ENCODE assay signal across 12 cellular contexts in the genomic region with DNA sequence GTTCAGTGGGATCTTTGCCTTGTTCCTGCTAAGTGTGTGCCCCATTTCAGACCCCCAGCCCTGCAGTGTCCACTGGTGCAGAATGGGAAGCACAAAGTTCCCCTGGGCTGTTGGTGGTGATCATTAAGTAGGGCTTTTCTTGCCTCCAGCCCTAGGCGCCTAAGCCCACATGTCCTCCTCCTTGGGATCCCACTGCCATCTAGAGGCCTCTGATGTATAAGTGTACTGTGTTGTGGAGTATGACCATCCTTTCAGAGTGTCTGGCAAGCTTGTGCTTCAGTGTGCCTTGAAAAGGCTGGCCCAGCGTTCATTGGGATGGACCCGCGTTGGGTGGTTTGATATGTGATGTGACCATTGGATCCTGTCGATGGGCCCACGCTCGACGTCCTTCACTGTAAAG.
DNase-seq lines count a peak whose midpoint lies in the region; ATAC-seq, FAIRE-seq and TF ChIP-seq lines count a peak whose summit lies in the region.
"Had no signal": no experiment of that assay in that cellular context is flagged by ENCODE, and none has a peak within 500 bp of the region (broad histone marks: within the 10 kb centered on the region; RNA-seq: fewer than 3 reads in every experiment).

No MANE protein-coding gene starts in this region.

- TF ChIP-seq CTCF in AG09319 (IDR thresholded peaks at IDR 0.05; ENCODE audit: low read depth, low read length) = peak; percentile 33
- TF ChIP-seq CTCF in GM12875 (IDR thresholded peaks at IDR 0.05; ENCODE audit: borderline replicate concordance, insufficient read depth, low read depth, low read length) = 0 out of 2 replicates have a peak, but pooled peaks have one; percentile 15

- intact Hi-C loops in right cardiac atrium (cut with DNase I) = no loop called here

- FAIRE-seq in GM19239 (lab: Jason Lieb, UNC) = no peak

- H3K4me1 ChIP-seq in right cardiac atrium (ENCODE audit: control insufficient read depth, insufficient read depth, low read length) = no peaks in the 10 kb centered on the region
- H3K4me1 ChIP-seq: HAP-1 had no signal

- H3K27me3 ChIP-seq in right cardiac atrium (ENCODE audit: control insufficient read depth, insufficient read depth) = no peaks in the 10 kb centered on the region

- no peak overlapping the region for H3K27ac ChIP-seq in right cardiac atrium (ENCODE audit: low read length)

- H3K4me3 ChIP-seq in GM12875 (ENCODE audit: low read depth, low read length) = no peak overlapping the region
- H3K4me3 ChIP-seq in right cardiac atrium (ENCODE audit: low read length) = no peak overlapping the region
- H3K4me3 ChIP-seq: HAP-1 had no signal

- WGBS in right cardiac atrium = 95% methylated on average over 8 of the region's 8 CpGs

- H3K9me3 ChIP-seq in right cardiac atrium (ENCODE audit: control insufficient read depth, low read length) = no peaks in the 10 kb centered on the region

- in situ Hi-C loops in KBM-7 (cut with MboI; ENCODE audit: low pct_unique_long_range_greater_than_20kb, low sequenced_read_pairs) = no loop called here

- DNase-seq in AG09319 (ENCODE audit: extremely low read depth, low read depth) (no peak), right cardiac atrium (peak in 1 of 3 donors; percentile 45), GM19240 (ENCODE audit: insufficient read length, low spot score) (no peak), GM19238 (ENCODE audit: insufficient read length, low spot score) (no peak), KBM-7 (no peak), GM19239 (ENCODE audit: insufficient read length, low spot score) (no peak)
- DNase-seq: activated naive CD4-positive, alpha-beta T cell treated with Interleukin-2 at 50 U/mL for 16 hours; glutamatergic neuron; T-cell had no signal

- peak; percentile 80 for ATAC-seq in SK-N-SH treated with all-trans-retinoic acid at 6 μM for 48 hours
- ATAC-seq in right cardiac atrium = peak; percentile 37 to 72
- ATAC-seq: T-cell had no signal

TF ChIP-seq in SK-N-SH treated with all-trans-retinoic acid at 6 μM for 48 hours, 23 proteins besides CTCF, POLR2A, EP300 and RAD21:
- TF ChIP-seq, protein P1, sequence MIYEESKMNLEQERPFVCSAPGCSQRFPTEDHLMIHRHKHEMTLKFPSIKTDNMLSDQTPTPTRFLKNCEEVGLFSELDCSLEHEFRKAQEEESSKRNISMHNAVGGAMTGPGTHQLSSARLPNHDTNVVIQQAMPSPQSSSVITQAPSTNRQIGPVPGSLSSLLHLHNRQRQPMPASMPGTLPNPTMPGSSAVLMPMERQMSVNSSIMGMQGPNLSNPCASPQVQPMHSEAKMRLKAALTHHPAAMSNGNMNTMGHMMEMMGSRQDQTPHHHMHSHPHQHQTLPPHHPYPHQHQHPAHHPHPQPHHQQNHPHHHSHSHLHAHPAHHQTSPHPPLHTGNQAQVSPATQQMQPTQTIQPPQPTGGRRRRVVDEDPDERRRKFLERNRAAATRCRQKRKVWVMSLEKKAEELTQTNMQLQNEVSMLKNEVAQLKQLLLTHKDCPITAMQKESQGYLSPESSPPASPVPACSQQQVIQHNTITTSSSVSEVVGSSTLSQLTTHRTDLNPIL (CRISPR knock-in tag; IDR thresholded peaks at IDR 0.05; ENCODE audit: low read depth) = no peak
- no peak for TF ChIP-seq ZNF70 (CRISPR knock-in tag; IDR thresholded peaks at IDR 0.05)
- no peak for TF ChIP-seq ZC3H10 (CRISPR knock-in tag; IDR thresholded peaks at IDR 0.05)
- no peak for TF ChIP-seq CSDC2 (CRISPR knock-in tag; IDR thresholded peaks at IDR 0.05)
